8 cellular contexts compared by ENCODE assay signal in the genomic region with DNA sequence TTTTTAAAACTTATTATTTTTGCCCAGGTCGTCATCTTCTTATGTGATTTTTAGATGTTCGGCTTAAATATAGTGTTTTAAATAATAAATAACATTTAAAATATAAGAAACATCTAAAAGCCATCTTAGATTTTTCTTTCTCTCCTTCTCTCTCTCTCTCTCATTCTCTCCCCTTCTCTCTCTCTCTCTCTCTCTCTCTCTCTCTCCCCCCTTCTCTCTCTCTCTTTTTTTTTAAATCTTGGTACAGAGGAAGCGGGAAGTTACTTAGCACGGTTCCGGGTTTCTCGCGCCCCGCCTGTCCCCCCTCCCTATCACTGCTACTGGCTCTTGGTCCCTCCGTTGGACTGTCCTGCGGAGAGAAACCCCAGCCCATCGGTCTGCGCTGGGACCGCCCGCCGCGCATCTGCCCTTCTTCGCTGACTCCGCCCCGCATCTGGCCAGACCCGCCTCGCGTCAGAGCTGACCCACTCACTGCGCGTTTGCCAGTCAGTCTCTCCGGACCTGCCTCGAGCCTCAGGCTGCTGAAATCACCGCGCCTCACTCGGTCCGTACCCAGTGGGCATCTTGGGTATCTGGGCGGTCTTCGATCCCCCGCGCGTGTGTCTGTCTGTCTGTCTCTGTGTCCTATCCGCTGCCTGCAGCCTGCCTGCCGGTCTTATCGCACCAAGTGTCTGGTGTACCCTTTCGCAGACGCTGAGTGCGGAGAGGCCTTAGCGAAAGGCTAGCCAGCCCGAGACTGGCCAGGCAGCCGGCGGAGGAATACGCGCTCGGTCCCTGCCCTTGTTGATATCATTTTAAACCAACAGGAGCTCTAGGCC. TPM values are rescaled to one million over a fixed set of nuclear protein-coding genes. Genes with fewer than 3 reads are reported as not detected.
A peak's percentile ranks its signal among the peaks of the same experiment; 100 is the strongest.
DNase-seq lines count a peak whose midpoint lies in the region; ATAC-seq and TF ChIP-seq lines count a peak whose summit lies in the region.

A gene (plus strand): TSS at position 489 of the 818 bp plus-strand sequence. CDS start 739 bp downstream, outside the sequence.

- peak within 1 kb of the TSS; percentile 4 for H3K4me3 Mint-ChIP-seq in activated naive CD4-positive, alpha-beta T cell treated with anti-CD3 and anti-CD28 coated beads, Interleukin-2, amount 50 U/mL, for 24 hours
- peak within 1 kb of the TSS; percentile 92 for H3K4me3 Mint-ChIP-seq in endothelial cell (ENCODE audit: unreplicated experiment)
- no peak within 1 kb of the TSS for H3K4me3 Mint-ChIP-seq in activated CD8-positive, alpha-beta T cell treated with anti-CD3 and anti-CD28 coated beads for 36 hours

- H3K9me3 Mint-ChIP-seq in activated naive CD4-positive, alpha-beta T cell treated with anti-CD3 and anti-CD28 coated beads, Interleukin-2, amount 50 U/mL, for 24 hours, result no peaks in the 10 kb centered on the region
- no peaks in the 10 kb centered on the region for H3K9me3 Mint-ChIP-seq in activated naive CD4-positive, alpha-beta T cell treated with anti-CD3 and anti-CD28 coated beads, Interleukin-2, amount 50 U/mL, for 72 hours
- H3K9me3 Mint-ChIP-seq in endothelial cell (ENCODE audit: unreplicated experiment), result no peaks in the 10 kb centered on the region
- H3K9me3 Mint-ChIP-seq in activated CD8-positive, alpha-beta T cell treated with anti-CD3 and anti-CD28 coated beads for 36 hours, result no peaks in the 10 kb centered on the region

- H3K27me3 ChIP-seq in lower lobe of right lung (ENCODE audit: low read depth) (no peaks in the 10 kb centered on the region), testis (no peaks in the 10 kb centered on the region)

- H3K36me3 Mint-ChIP-seq in activated naive CD4-positive, alpha-beta T cell treated with anti-CD3 and anti-CD28 coated beads, Interleukin-2, amount 50 U/mL, for 24 hours, result no peaks in the 10 kb centered on the region
- H3K36me3 Mint-ChIP-seq in activated naive CD4-positive, alpha-beta T cell treated with anti-CD3 and anti-CD28 coated beads, Interleukin-2, amount 50 U/mL, for 72 hours, result peaks cover 0 to 4% of the 10 kb centered on the region in 2 donors
- H3K36me3 Mint-ChIP-seq in endothelial cell (ENCODE audit: low read depth, unreplicated experiment), result no peaks in the 10 kb centered on the region
- no peaks in the 10 kb centered on the region for H3K36me3 Mint-ChIP-seq in activated CD8-positive, alpha-beta T cell treated with anti-CD3 and anti-CD28 coated beads for 36 hours (ENCODE audit: low read depth)

- H3K27ac ChIP-seq in lower lobe of right lung (peak within 1 kb of the TSS; percentile 60), testis (peak within 1 kb of the TSS; percentile 80 to 84)

- 5 to 13% methylated on average over 7 to 24 of the region's 48 CpGs for WGBS in testis, 2 donors

- no peak for DNase-seq in activated naive CD4-positive, alpha-beta T cell treated with anti-CD3 and anti-CD28 coated beads, Interleukin-2, amount 50 U/mL, for 72 hours (ENCODE audit: low spot score in 2 of 2)
- DNase-seq in endothelial cell (ENCODE audit: low spot score), result peak; percentile 72
- DNase-seq in lower lobe of right lung, result peak; percentile 49
- DNase-seq in testis, result peak; percentile 88
- DNase-seq in stimulated activated CD4-positive, alpha-beta T cell treated with anti-CD3 and anti-CD28 coated beads, Interleukin-2, amount 100 ng/mL, for 24 hours, result no peak
- DNase-seq in activated CD8-positive, alpha-beta T cell treated with anti-CD3 and anti-CD28 coated beads for 36 hours, result no peak
- no peak for DNase-seq in NOMO-1 (lab: John Stamatoyannopoulos, UW; ENCODE audit: unreplicated experiment in 2 of 2)

- POLR2A ChIA-PET in activated CD8-positive, alpha-beta T cell treated with anti-CD3 and anti-CD28 coated beads for 36 hours (lab: Charles Lee), result no interaction called here

- TF ChIP-seq CTCF in endothelial cell (IDR thresholded peaks at IDR 0.05; ENCODE audit: unreplicated experiment) (no peak), lower lobe of right lung (IDR thresholded peaks at IDR 0.05) (no peak), testis (IDR thresholded peaks at IDR 0.05) (no peak)
- no peak for TF ChIP-seq CTCF in activated CD8-positive, alpha-beta T cell treated with anti-CD3 and anti-CD28 coated beads for 36 hours (IDR thresholded peaks at IDR 0.05)

- H3K4me1 ChIP-seq in lower lobe of right lung (no peaks in the 10 kb centered on the region), testis (no peaks in the 10 kb centered on the region)

- H3K27me3 Mint-ChIP-seq in activated naive CD4-positive, alpha-beta T cell treated with anti-CD3 and anti-CD28 coated beads, Interleukin-2, amount 50 U/mL, for 24 hours, result peaks cover 4% of the 10 kb centered on the region
- no peaks in the 10 kb centered on the region for H3K27me3 Mint-ChIP-seq in endothelial cell (ENCODE audit: unreplicated experiment)
- peaks cover 2% of the 10 kb centered on the region for H3K27me3 Mint-ChIP-seq in activated CD8-positive, alpha-beta T cell treated with anti-CD3 and anti-CD28 coated beads for 36 hours

- no peak within 1 kb of the TSS for H3K27ac Mint-ChIP-seq in activated naive CD4-positive, alpha-beta T cell treated with anti-CD3 and anti-CD28 coated beads, Interleukin-2, amount 50 U/mL, for 24 hours
- no peak within 1 kb of the TSS for H3K27ac Mint-ChIP-seq in activated naive CD4-positive, alpha-beta T cell treated with anti-CD3 and anti-CD28 coated beads, Interleukin-2, amount 50 U/mL, for 72 hours
- H3K27ac Mint-ChIP-seq in endothelial cell (ENCODE audit: unreplicated experiment), result peak within 1 kb of the TSS; percentile 67
- no peak within 1 kb of the TSS for H3K27ac Mint-ChIP-seq in activated CD8-positive, alpha-beta T cell treated with anti-CD3 and anti-CD28 coated beads for 36 hours

- H3K4me3 ChIP-seq in lower lobe of right lung (peak within 1 kb of the TSS; percentile 46), testis (peak within 1 kb of the TSS; percentile 53 to 56)

- H3K9me3 ChIP-seq in lower lobe of right lung (no peaks in the 10 kb centered on the region), testis (no peaks in the 10 kb centered on the region)

- no peak for TF ChIP-seq POLR2A in testis (IDR thresholded peaks at IDR 0.05)

- intact Hi-C loops in lower lobe of right lung (cut with DNase I) (no loop called here), testis (cut with DNase I; ENCODE audit: low total_unique reads) (no loop called here)
- intact Hi-C loops in activated CD8-positive, alpha-beta T cell treated with anti-CD3 and anti-CD28 coated beads for 36 hours (cut with micrococcal nuclease), result no loop called here

- ATAC-seq in activated naive CD4-positive, alpha-beta T cell treated with anti-CD3 and anti-CD28 coated beads, Interleukin-2, amount 50 U/mL, for 72 hours, result no peak
- ATAC-seq in lower lobe of right lung, result peak; percentile 92 to 95
- no peak for ATAC-seq in activated CD8-positive, alpha-beta T cell treated with anti-CD3 and anti-CD28 coated beads for 36 hours

- H3K36me3 ChIP-seq in lower lobe of right lung (no peaks in the 10 kb centered on the region), testis (ENCODE audit: low read depth, missing control alignments) (no peaks in the 10 kb centered on the region)

- CTCF ChIA-PET in activated CD8-positive, alpha-beta T cell treated with anti-CD3 and anti-CD28 coated beads for 36 hours (lab: Charles Lee), result no interaction called here

- H3K4me1 Mint-ChIP-seq in activated naive CD4-positive, alpha-beta T cell treated with anti-CD3 and anti-CD28 coated beads, Interleukin-2, amount 50 U/mL, for 24 hours, result no peaks in the 10 kb centered on the region
- H3K4me1 Mint-ChIP-seq in endothelial cell (ENCODE audit: unreplicated experiment), result no peaks in the 10 kb centered on the region
- H3K4me1 Mint-ChIP-seq in activated CD8-positive, alpha-beta T cell treated with anti-CD3 and anti-CD28 coated beads for 36 hours (ENCODE audit: low read depth), result no peaks in the 10 kb centered on the region

RNA-seq across cellular contexts. Expression of the gene that starts here (rescaled TPM):
- not detected for total RNA-seq in activated naive CD4-positive, alpha-beta T cell treated with anti-CD3 and anti-CD28 coated beads, Interleukin-2, amount 50 U/mL, for 72 hours
- total RNA-seq in endothelial cell (ENCODE audit: unreplicated experiment), result 1.5 TPM
- total RNA-seq in lower lobe of right lung, result 1.6 TPM
- total RNA-seq in testis, result 1 to 10 TPM; 4.3 to 5.9 TPM
- 2.3 TPM for polyA plus RNA-seq in testis (ENCODE audit: insufficient read depth, low read depth, low replicate concordance)
- total RNA-seq in activated CD8-positive, alpha-beta T cell treated with anti-CD3 and anti-CD28 coated beads for 36 hours, result not detected

Comparison
In these comparisons a context has a peak if more than half of its experiments do, and no peak if none do; other contexts are left out.
1. ATAC-seq: peak in lower lobe of right lung (2 of 2); none in activated naive CD4-positive, alpha-beta T cell treated with anti-CD3 and anti-CD28 coated beads, Interleukin-2, amount 50 U/mL, for 72 hours (0 of 2) and activated CD8-positive, alpha-beta T cell treated with anti-CD3 and anti-CD28 coated beads for 36 hours (single experiment).
2. DNase-seq: peak in endothelial cell (single experiment), lower lobe of right lung (single experiment) and testis (single experiment); none in activated naive CD4-positive, alpha-beta T cell treated with anti-CD3 and anti-CD28 coated beads, Interleukin-2, amount 50 U/mL, for 72 hours (0 of 2), stimulated activated CD4-positive, alpha-beta T cell treated with anti-CD3 and anti-CD28 coated beads, Interleukin-2, amount 100 ng/mL, for 24 hours (0 of 2), activated CD8-positive, alpha-beta T cell treated with anti-CD3 and anti-CD28 coated beads for 36 hours (single experiment) and NOMO-1 (0 of 2).